ENCODE assay signal across 1 cellular context in the genomic region with DNA sequence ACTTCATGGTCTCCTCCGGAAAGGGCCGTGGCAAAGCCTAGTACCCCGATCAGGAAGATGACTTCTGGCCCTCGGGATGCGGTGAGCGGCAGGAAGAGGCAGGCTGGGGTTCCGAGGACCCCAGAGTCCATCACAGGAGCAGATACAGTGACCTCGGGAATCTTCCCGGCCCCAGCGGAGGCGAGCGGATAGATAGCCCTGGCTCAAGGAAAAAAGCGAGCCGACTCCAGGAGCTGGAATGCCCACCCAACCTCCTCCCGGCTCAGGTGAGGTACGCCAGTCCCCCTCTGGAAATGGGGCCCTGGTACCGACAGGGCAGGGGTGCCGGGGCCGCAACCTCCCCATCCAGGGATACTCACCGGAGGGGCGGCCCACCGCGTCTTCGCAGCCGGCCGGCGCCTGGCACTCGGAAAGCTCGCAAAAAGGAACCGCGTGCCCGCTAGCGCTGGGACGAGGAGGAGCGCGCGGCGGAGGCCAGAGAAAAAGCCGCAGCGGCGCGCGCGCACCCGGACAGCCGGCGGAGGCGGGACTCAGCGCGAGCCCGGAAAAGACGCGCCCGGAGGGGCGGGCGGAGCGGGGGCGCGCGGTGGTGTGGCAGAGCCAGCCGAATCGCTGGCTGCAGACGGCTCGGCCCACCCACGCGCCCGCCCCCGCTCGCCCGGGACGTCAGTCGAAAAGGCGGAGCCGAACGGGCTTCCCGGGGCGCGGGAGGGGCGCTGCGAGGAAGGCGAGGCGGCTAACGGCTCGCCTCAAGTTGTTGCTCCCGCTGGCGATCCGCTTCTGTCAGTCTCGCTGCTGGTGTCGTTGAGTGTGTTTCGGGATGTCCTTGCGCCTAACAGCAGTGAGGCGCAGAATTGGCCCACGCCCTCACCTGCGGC.
TF ChIP-seq lines count a peak whose summit lies in the region.

Gene ACSL4, minus strand, starts transcription at position 478 of the 878 bp plus-strand sequence. CDS start 49,894 bp downstream, outside the sequence.

TF ChIP-seq in HEK293, 187 proteins besides CTCF, POLR2A, EP300 and RAD21 (continued from another document):
- TF ChIP-seq PRDM10 (tag by site-specific recombination; IDR thresholded peaks at IDR 0.05), result 0 out of 2 replicates have a peak, but pooled peaks have one; percentile 24
- no peak for TF ChIP-seq ZNF701 (tag by site-specific recombination; IDR thresholded peaks at IDR 0.05)
- TF ChIP-seq ZNF664 (tag by site-specific recombination; IDR thresholded peaks at IDR 0.05), result no peak
- peak; percentile 90 for TF ChIP-seq ZBTB26 (tag by site-specific recombination; optimal IDR thresholded peaks at IDR 0.05)
- TF ChIP-seq SP2 (tag by site-specific recombination; IDR thresholded peaks at IDR 0.05), result peak; percentile 70
- no peak for TF ChIP-seq SCRT1 (tag by site-specific recombination; IDR thresholded peaks at IDR 0.05; ENCODE audit: borderline replicate concordance)
- no peak for TF ChIP-seq ZNF658 (tag by site-specific recombination; IDR thresholded peaks at IDR 0.05)
- TF ChIP-seq ZNF16 (tag by site-specific recombination; IDR thresholded peaks at IDR 0.05; ENCODE audit: low read depth), result no peak
- TF ChIP-seq ZNF571 (tag by site-specific recombination; IDR thresholded peaks at IDR 0.05), result no peak
- TF ChIP-seq ZNF174 (tag by site-specific recombination; IDR thresholded peaks at IDR 0.05), result no peak
- 0 out of 2 replicates have a peak, but pooled peaks have one; percentile 38 for TF ChIP-seq ZNF561 (tag by site-specific recombination; IDR thresholded peaks at IDR 0.05; ENCODE audit: borderline replicate concordance)
- TF ChIP-seq ZNF138 (tag by site-specific recombination; IDR thresholded peaks at IDR 0.05; ENCODE audit: borderline replicate concordance), result no peak
- TF ChIP-seq ZNF843 (tag by site-specific recombination; IDR thresholded peaks at IDR 0.05), result no peak
- TF ChIP-seq, protein P1, sequence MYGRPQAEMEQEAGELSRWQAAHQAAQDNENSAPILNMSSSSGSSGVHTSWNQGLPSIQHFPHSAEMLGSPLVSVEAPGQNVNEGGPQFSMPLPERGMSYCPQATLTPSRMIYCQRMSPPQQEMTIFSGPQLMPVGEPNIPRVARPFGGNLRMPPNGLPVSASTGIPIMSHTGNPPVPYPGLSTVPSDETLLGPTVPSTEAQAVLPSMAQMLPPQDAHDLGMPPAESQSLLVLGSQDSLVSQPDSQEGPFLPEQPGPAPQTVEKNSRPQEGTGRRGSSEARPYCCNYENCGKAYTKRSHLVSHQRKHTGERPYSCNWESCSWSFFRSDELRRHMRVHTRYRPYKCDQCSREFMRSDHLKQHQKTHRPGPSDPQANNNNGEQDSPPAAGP (tag by site-specific recombination; IDR thresholded peaks at IDR 0.05), result 0 out of 2 replicates have a peak, but pooled peaks have one; percentile 17
- no peak for TF ChIP-seq HOXD13 (CRISPR knock-in tag; IDR thresholded peaks at IDR 0.05; ENCODE audit: borderline replicate concordance)
- no peak for TF ChIP-seq ZSCAN16 (tag by site-specific recombination; IDR thresholded peaks at IDR 0.05)
- peak; percentile 94 for TF ChIP-seq ZBTB8A (tag by site-specific recombination; IDR thresholded peaks at IDR 0.05)
- TF ChIP-seq TRIM28 (IDR thresholded peaks at IDR 0.05; ENCODE audit: borderline replicate concordance, low read length), result no peak
- TF ChIP-seq HOXC10 (CRISPR knock-in tag; IDR thresholded peaks at IDR 0.05), result no peak
- TF ChIP-seq ZNF239 (tag by site-specific recombination; IDR thresholded peaks at IDR 0.05), result no peak
- TF ChIP-seq ZNF518A (tag by site-specific recombination; conservative IDR thresholded peaks at IDR 0.05; ENCODE audit: low read depth), result no peak
- no peak for TF ChIP-seq ZNF558 (tag by site-specific recombination; IDR thresholded peaks at IDR 0.05)
- TF ChIP-seq, protein P2, sequence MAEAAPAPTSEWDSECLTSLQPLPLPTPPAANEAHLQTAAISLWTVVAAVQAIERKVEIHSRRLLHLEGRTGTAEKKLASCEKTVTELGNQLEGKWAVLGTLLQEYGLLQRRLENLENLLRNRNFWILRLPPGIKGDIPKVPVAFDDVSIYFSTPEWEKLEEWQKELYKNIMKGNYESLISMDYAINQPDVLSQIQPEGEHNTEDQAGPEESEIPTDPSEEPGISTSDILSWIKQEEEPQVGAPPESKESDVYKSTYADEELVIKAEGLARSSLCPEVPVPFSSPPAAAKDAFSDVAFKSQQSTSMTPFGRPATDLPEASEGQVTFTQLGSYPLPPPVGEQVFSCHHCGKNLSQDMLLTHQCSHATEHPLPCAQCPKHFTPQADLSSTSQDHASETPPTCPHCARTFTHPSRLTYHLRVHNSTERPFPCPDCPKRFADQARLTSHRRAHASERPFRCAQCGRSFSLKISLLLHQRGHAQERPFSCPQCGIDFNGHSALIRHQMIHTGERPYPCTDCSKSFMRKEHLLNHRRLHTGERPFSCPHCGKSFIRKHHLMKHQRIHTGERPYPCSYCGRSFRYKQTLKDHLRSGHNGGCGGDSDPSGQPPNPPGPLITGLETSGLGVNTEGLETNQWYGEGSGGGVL (tag by site-specific recombination; IDR thresholded peaks at IDR 0.05), result no peak
- TF ChIP-seq ZNF600 (tag by site-specific recombination; IDR thresholded peaks at IDR 0.05), result no peak
- no peak for TF ChIP-seq ZNF791 (tag by site-specific recombination; IDR thresholded peaks at IDR 0.05)
- TF ChIP-seq, protein P3, sequence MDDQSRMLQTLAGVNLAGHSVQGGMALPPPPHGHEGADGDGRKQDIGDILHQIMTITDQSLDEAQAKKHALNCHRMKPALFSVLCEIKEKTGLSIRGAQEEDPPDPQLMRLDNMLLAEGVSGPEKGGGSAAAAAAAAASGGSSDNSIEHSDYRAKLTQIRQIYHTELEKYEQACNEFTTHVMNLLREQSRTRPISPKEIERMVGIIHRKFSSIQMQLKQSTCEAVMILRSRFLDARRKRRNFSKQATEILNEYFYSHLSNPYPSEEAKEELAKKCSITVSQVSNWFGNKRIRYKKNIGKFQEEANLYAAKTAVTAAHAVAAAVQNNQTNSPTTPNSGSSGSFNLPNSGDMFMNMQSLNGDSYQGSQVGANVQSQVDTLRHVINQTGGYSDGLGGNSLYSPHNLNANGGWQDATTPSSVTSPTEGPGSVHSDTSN (CRISPR knock-in tag; IDR thresholded peaks at IDR 0.05), result peak; percentile 63; the same call in 1 of the 2 replicates
- no peak for TF ChIP-seq ZNF645 (tag by site-specific recombination; IDR thresholded peaks at IDR 0.05)
- peak; percentile 41 for TF ChIP-seq FEZF1 (tag by site-specific recombination; IDR thresholded peaks at IDR 0.05)
- no peak for TF ChIP-seq ZNF510 (tag by site-specific recombination; IDR thresholded peaks at IDR 0.05; ENCODE audit: insufficient replicate concordance)
- TF ChIP-seq SP3 (tag by site-specific recombination; IDR thresholded peaks at IDR 0.05), result peak; percentile 67
